Comparison of ENCODE assay signal across 13 cellular contexts in genomic region chr2:211454684-211455083, GRCh38.
A peak's percentile ranks its signal among the peaks of the same experiment; 100 is the strongest.
DNase-seq lines count a peak whose midpoint lies in the region; ATAC-seq, FAIRE-seq and TF ChIP-seq lines count a peak whose summit lies in the region.
"Had no signal": no experiment of that assay in that cellular context is flagged by ENCODE, and none has a peak within 500 bp of the region (broad histone marks: within the 10 kb centered on the region; RNA-seq: fewer than 3 reads in every experiment).

No MANE protein-coding gene starts in this region.

- 0 out of 2 replicates have a peak overlapping the region, but pooled peaks have one; percentile 23 for H2AFZ ChIP-seq in H1 (ENCODE audit: low read length)

- H2BK20ac ChIP-seq in H1 (ENCODE audit: low read length): no peak overlapping the region

- no peak overlapping the region for H3K27ac ChIP-seq in H1 (ENCODE audit: low read depth, low read length)
- H3K27ac ChIP-seq: A549, colonic mucosa, upper lobe of right lung had no signal

- FAIRE-seq in H1 (lab: Jason Lieb, UNC): no peak
- FAIRE-seq: A549 had no signal

- no peak overlapping the region for H2BK15ac ChIP-seq in H1 (ENCODE audit: low read length)

- H2AK5ac ChIP-seq in H1 (ENCODE audit: low read depth, low read length): no peak overlapping the region

- no peak overlapping the region for H3K4ac ChIP-seq in H1 (replicated peaks; ENCODE audit: insufficient read length, low read depth, low read length)

- no peaks in the 10 kb centered on the region for H4K20me1 ChIP-seq in H1 (replicated peaks in 1 of 2; ENCODE audit: control insufficient read depth in 1 of 2, insufficient read depth in 2 of 2, low read length in 2 of 2)

- no peak overlapping the region for H3K14ac ChIP-seq in H1 (ENCODE audit: insufficient read length)

- no peak overlapping the region for H3K18ac ChIP-seq in H1 (ENCODE audit: extremely low read depth, low read length)

- no peak overlapping the region for H3K56ac ChIP-seq in H1 (replicated peaks; ENCODE audit: insufficient read length, low read depth, low read length)

- no peaks in the 10 kb centered on the region for H3K79me2 ChIP-seq in H1 (ENCODE audit: control insufficient read depth in 1 of 2, insufficient read depth in 2 of 2, low read length in 2 of 2)

- no peak overlapping the region for H3K4me3 ChIP-seq in H1 (ENCODE audit: extremely low read depth in 1 of 4, insufficient read depth in 2 of 4, low read depth in 3 of 4, low read length in 4 of 4)
- H3K4me3 ChIP-seq: A549, colonic mucosa, upper lobe of right lung had no signal

- CTCF ChIA-PET in H1 (lab: Charles Lee; ENCODE audit: partially characterized antibody): interaction anchor here (0.6 to 3.7 kb wide), 27 partner anchors 10 to 1067 kb away, joined by 3 to 21 read pairs (median 4); no protein-coding TSS in a partner anchor

- no peak for TF ChIP-seq POLR2A in H1 (IDR thresholded peaks at IDR 0.05; ENCODE audit: control extremely low read depth in 1 of 2, low read depth in 2 of 2, low read length in 2 of 2)

- ATAC-seq in HG03378 (IDR thresholded peaks at IDR 0.05; ENCODE audit: unreplicated experiment): no peak

- H3K23ac ChIP-seq in H1 (ENCODE audit: insufficient read length): no peak overlapping the region

- POLR2A ChIA-PET in H1 (lab: Charles Lee; ENCODE audit: partially characterized antibody): no interaction called here

- H2BK120ac ChIP-seq in H1 (replicated peaks; ENCODE audit: low read depth, low read length): no peak overlapping the region

- no peaks in the 10 kb centered on the region for H3K4me1 ChIP-seq in H1 (replicated peaks in 1 of 4; ENCODE audit: control insufficient read depth in 3 of 4, insufficient read depth in 4 of 4, low read length in 3 of 4)
- H3K4me1 ChIP-seq: A549, colonic mucosa, upper lobe of right lung had no signal

- TF ChIP-seq CTCF in H1 (IDR thresholded peaks at IDR 0.05; ENCODE audit: control extremely low read depth in 1 of 3, insufficient read depth in 1 of 3, low read depth in 1 of 3, low read length in 3 of 3): no peak

- no peaks in the 10 kb centered on the region for H3K36me3 ChIP-seq in H1 (ENCODE audit: control insufficient read depth in 2 of 4, insufficient read depth in 4 of 4, low read length in 3 of 4)
- H3K36me3 ChIP-seq: colonic mucosa, upper lobe of right lung had no signal

- no peak overlapping the region for H4K5ac ChIP-seq in H1 (ENCODE audit: insufficient read length, low read depth, low read length)

- no peak overlapping the region for H3K9ac ChIP-seq in H1 (replicated peaks in 1 of 4; ENCODE audit: extremely low read depth in 1 of 4, low read depth in 3 of 4, low read length in 3 of 4)

- H3K27me3 ChIP-seq in H1 (replicated peaks in 1 of 4; ENCODE audit: control insufficient read depth in 3 of 4, extremely low read depth in 1 of 4, insufficient read depth in 3 of 4, low read length in 3 of 4): no peaks in the 10 kb centered on the region
- H3K27me3 ChIP-seq: colonic mucosa, upper lobe of right lung had no signal

- no peak for TF ChIP-seq EP300 in H1 (IDR thresholded peaks at IDR 0.05; ENCODE audit: borderline replicate concordance in 1 of 2, low read depth in 2 of 2, low read length in 2 of 2)

- TF ChIP-seq RAD21 in H1 (IDR thresholded peaks at IDR 0.05 in 1 of 2, conservative IDR thresholded peaks at IDR 0.05 in 1 of 2; ENCODE audit: low read depth in 2 of 2, low read length in 2 of 2): no peak

- H4K8ac ChIP-seq in H1 (ENCODE audit: extremely low read depth, insufficient read depth, low read length): no peak overlapping the region

- H4K91ac ChIP-seq in H1 (replicated peaks; ENCODE audit: insufficient read length, low read length): no peak overlapping the region

- no peaks in the 10 kb centered on the region for H3K9me3 ChIP-seq in H1 (ENCODE audit: insufficient read depth in 2 of 2, low read depth in 1 of 2, low read length in 1 of 2)
- H3K9me3 ChIP-seq: A549, colonic mucosa, upper lobe of right lung had no signal

- DNase-seq in NCI-H510A treated with DMSO at 0.1 percent for 48 hours (lab: John Stamatoyannopoulos, UW) (peak; percentile 4), NCI-H510A (lab: John Stamatoyannopoulos, UW) (no peak), NCI-H2227 (lab: John Stamatoyannopoulos, UW; ENCODE audit: unreplicated experiment) (peak; percentile 45), H1 (ENCODE audit: low read depth in 1 of 2, low spot score in 2 of 2) (no peak), retina (peak; percentile 39)
- no peak for DNase-seq in activated naive CD4-positive, alpha-beta T cell treated with Interleukin-2 at 50 U/mL for 16 hours
- no peak for DNase-seq in stimulated activated naive CD4-positive, alpha-beta T cell treated with Interleukin-2 at 50 U/mL for 16 hours (lab: John Stamatoyannopoulos, UW)
- DNase-seq: activated CD4-positive, alpha-beta T cell treated with anti-CD3 and anti-CD28 coated beads, Interleukin-2, amount 50 U/mL, for 1 hour; SIG-M5; upper lobe of right lung had no signal

- H3K23me2 ChIP-seq in H1 (ENCODE audit: low read depth, low read length): no peaks in the 10 kb centered on the region

- no peak overlapping the region for H3K4me2 ChIP-seq in H1 (ENCODE audit: insufficient read depth in 1 of 2, low read depth in 2 of 2, low read length in 2 of 2)
- H3K4me2 ChIP-seq: A549 had no signal

- 77% methylated on average over 6 of the region's 6 CpGs; no CpG with 5 or more reads in 1 of the 2 experiments for WGBS in H1 (ENCODE audit: extremely low coverage in 1 of 2, insufficient coverage in 1 of 2, insufficient read length in 1 of 2, insufficient replicate concordance in 2 of 2, low coverage in 1 of 2, low lambda C conversion rate in 2 of 2, missing lambda C conversion rate in 1 of 2), 2 experiments

- H3K79me1 ChIP-seq in H1 (ENCODE audit: low read depth, low read length): no peaks in the 10 kb centered on the region

- H2BK12ac ChIP-seq in H1 (ENCODE audit: low read depth, low read length): no peak overlapping the region

- no peak overlapping the region for H2BK5ac ChIP-seq in H1 (ENCODE audit: low read depth, low read length)

TF ChIP-seq in H1, 55 proteins besides CTCF, POLR2A, EP300 and RAD21:
- TF ChIP-seq CEBPB (IDR thresholded peaks at IDR 0.05; ENCODE audit: low read depth, low read length) (no peak), BCL11A (IDR thresholded peaks at IDR 0.05; ENCODE audit: low read depth in 2 of 2, low read length in 2 of 2) (no peak), KDM4A (IDR thresholded peaks at IDR 0.05; ENCODE audit: low read depth, low read length, severe bottlenecking) (no peak), POLR2AphosphoS5 (IDR thresholded peaks at IDR 0.05; ENCODE audit: low read depth, low read length) (no peak), JUND (IDR thresholded peaks at IDR 0.05; ENCODE audit: low read length) (no peak), YY1 (IDR thresholded peaks at IDR 0.05; ENCODE audit: low read depth, low read length) (no peak), EGR1 (IDR thresholded peaks at IDR 0.05; ENCODE audit: borderline replicate concordance, low read depth, low read length) (no peak), RNF2 (IDR thresholded peaks at IDR 0.05; ENCODE audit: borderline replicate concordance, low read depth, low read length, missing control alignments, poor library complexity, severe bottlenecking) (no peak), USF2 (IDR thresholded peaks at IDR 0.05; ENCODE audit: low read length) (no peak), TAF7 (optimal IDR thresholded peaks at IDR 0.05; ENCODE audit: borderline replicate concordance, low read depth, low read length) (no peak), NRF1 (IDR thresholded peaks at IDR 0.05; ENCODE audit: low read depth, low read length) (no peak), BACH1 (IDR thresholded peaks at IDR 0.05; ENCODE audit: low read length) (no peak), KDM1A (IDR thresholded peaks at IDR 0.05; ENCODE audit: borderline replicate concordance, low read length) (no peak), MAFK (IDR thresholded peaks at IDR 0.05; ENCODE audit: low read depth, low read length) (no peak)
- TF ChIP-seq, protein P1, sequence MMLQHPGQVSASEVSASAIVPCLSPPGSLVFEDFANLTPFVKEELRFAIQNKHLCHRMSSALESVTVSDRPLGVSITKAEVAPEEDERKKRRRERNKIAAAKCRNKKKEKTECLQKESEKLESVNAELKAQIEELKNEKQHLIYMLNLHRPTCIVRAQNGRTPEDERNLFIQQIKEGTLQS (IDR thresholded peaks at IDR 0.05; ENCODE audit: insufficient read depth, low read depth, low read length): no peak

Comparison
In these comparisons a context has a peak if more than half of its experiments do, and no peak if none do; other contexts are left out.
1. DNase-seq: peak in NCI-H510A treated with DMSO at 0.1 percent for 48 hours (single experiment), NCI-H2227 (single experiment) and retina (single experiment); none in NCI-H510A (single experiment), H1 (0 of 2), activated naive CD4-positive, alpha-beta T cell treated with Interleukin-2 at 50 U/mL for 16 hours (single experiment) and stimulated activated naive CD4-positive, alpha-beta T cell treated with Interleukin-2 at 50 U/mL for 16 hours (single experiment).